Comparison of ENCODE assay signal across 9 cellular contexts in the genomic region with DNA sequence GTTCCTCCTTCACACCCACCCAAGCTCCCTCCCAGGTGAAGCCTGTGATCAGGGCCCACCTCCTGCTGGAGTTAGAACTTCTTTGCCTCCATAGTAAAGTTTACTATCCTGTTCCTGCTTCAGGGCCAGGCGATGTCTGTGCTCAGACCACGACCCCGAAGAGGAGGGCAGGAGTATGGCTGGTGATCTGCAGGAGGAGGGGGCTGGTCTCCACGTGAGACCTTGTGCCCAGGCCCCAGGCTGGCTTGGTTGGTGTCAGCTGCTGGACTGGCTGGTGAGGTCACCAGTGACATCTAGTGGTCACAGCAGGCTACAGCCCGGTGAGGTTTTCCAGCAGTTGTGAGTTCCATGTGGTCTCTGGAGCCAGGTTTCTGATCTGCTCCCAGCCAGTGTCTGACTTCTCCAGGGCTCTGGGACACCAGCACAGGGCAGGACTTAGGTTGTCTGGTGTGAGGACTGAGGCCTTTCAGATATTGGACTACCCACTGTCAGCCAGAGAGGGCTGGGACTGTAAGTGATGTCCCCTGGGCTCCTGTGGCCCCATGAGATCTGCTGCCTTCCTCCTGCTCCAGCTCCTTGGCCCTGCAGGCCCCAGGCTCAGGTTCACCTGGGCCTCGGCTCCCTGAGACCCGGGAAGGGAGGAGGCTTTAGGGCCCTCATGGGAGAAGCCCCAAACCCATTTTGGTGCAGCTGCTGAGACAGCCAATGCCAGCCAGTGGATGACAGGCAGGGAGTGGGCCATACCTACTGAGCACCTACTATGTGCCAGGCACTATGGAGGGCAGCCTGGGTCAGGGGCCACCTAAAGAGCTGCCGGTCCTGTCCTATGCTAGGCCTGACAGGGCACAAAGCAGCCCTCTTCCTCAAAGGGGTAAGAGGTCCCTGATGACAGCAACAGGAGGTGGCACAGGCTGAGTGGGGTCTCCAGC. TPM values are rescaled to one million over a fixed set of nuclear protein-coding genes. Genes with fewer than 3 reads are reported as not detected.
DNase-seq lines count a peak whose midpoint lies in the region; ATAC-seq and TF ChIP-seq lines count a peak whose summit lies in the region.
"Had no signal": no experiment of that assay in that cellular context is flagged by ENCODE, and none has a peak within 500 bp of the region (broad histone marks: within the 10 kb centered on the region; RNA-seq: fewer than 3 reads in every experiment).

No MANE protein-coding gene starts in this region.

- H2AK5ac ChIP-seq in H9 (ENCODE audit: insufficient read length, low read length) = no peak overlapping the region

- POLR2A ChIA-PET in Caco-2 (lab: Charles Lee) = no interaction called here

- no peak overlapping the region for H3K4me3 ChIP-seq in Caco-2 (ENCODE audit: low read depth, low read length)

- no peak overlapping the region for H2BK15ac ChIP-seq in H9 (ENCODE audit: low read depth, low read length)

- no peak overlapping the region for H3K4me2 ChIP-seq in H9 (ENCODE audit: insufficient read depth, insufficient read length, low read length)

- H3K36me3 Mint-ChIP-seq in Caco-2 (ENCODE audit: insufficient read depth, unreplicated experiment) (no peaks in the 10 kb centered on the region), H9 (ENCODE audit: insufficient read depth in 1 of 3, low read depth in 3 of 3) (no peaks in the 10 kb centered on the region)

- H4K5ac ChIP-seq in H9 (ENCODE audit: insufficient read length, low read depth, low read length) = no peak overlapping the region

- H3K14ac ChIP-seq in H9 (ENCODE audit: insufficient read depth, low read length) = no peak overlapping the region

- TF ChIP-seq CTCF in Caco-2 (IDR thresholded peaks at IDR 0.05; ENCODE audit: insufficient read depth in 1 of 2, low read depth in 1 of 2, low read length in 1 of 2, severe bottlenecking in 1 of 2, unreplicated experiment in 1 of 2) (peak; percentile 70 to 81), H9 (conservative IDR thresholded peaks at IDR 0.05) (peak; percentile 89)

- H2BK20ac ChIP-seq in H9 (ENCODE audit: low read depth, low read length, poor library complexity, severe bottlenecking) = no peak overlapping the region

- no peak overlapping the region for H2BK5ac ChIP-seq in H9 (ENCODE audit: insufficient read length, low read length)

- WGBS in H9 (ENCODE audit: extremely low coverage, insufficient read length, low lambda C conversion rate) = no CpG with 5 or more reads among the region's 8 CpGs

- H3K27ac Mint-ChIP-seq in Caco-2 (ENCODE audit: unreplicated experiment) (no peak overlapping the region), H9 (no peak overlapping the region)

- no peak overlapping the region for H3K18ac ChIP-seq in H9 (ENCODE audit: insufficient read length, low read depth, low read length)

- H4K8ac ChIP-seq in H9 (replicated peaks; ENCODE audit: insufficient read length, low read depth, low read length) = no peak overlapping the region

- H3K4me1 ChIP-seq in Caco-2 (no peaks in the 10 kb centered on the region), H9 (ENCODE audit: insufficient read depth, low read length) (no peaks in the 10 kb centered on the region)

- intact Hi-C loops in Caco-2 (cut with micrococcal nuclease; ENCODE audit: unreplicated experiment) = loop anchor here (1.0 kb wide), 3 partner anchors 18 to 77 kb away; no protein-coding TSS in a partner anchor

- peak; percentile 98 for ATAC-seq in left lobe of liver

- CTCF ChIA-PET in Caco-2 (lab: Charles Lee) = interaction anchor here (0.7 to 4.5 kb wide), 7 partner anchors 10 to 1311 kb away, joined by 3 to 55 read pairs (median 4); no protein-coding TSS in a partner anchor

- no TSS peak for BruUV-seq in Caco-2 (replicated peaks; lab: Mats Ljungman, UMichigan)

- H3K9ac ChIP-seq in H9 (ENCODE audit: extremely low read depth, insufficient read length, low read length) = no peak overlapping the region

- DNase-seq in Caco-2 (peak; percentile 68 to 70), H9 (peak; percentile 93), NCI-H2196 treated with DMSO at 0.1 percent for 48 hours (lab: John Stamatoyannopoulos, UW; ENCODE audit: unreplicated experiment) (peak; percentile 68), cerebellum (ENCODE audit: low spot score) (peak; percentile 83), left lobe of liver (ENCODE audit: low spot score) (peak; percentile 71), NCI-H1048 (lab: John Stamatoyannopoulos, UW) (no peak)
- peak; percentile 62 for DNase-seq in activated CD4-positive, CD25-positive, alpha-beta regulatory T cell treated with anti-CD3 and anti-CD28 coated beads, Interleukin-2, amount 50 U/mL, for 72 hours
- peak; percentile 39 to 46 for DNase-seq in stimulated activated CD4-positive, alpha-beta T cell treated with anti-CD3 and anti-CD28 coated beads, Interleukin-4, amount 100 ng/mL, for 48 hours (ENCODE audit: low read depth in 2 of 2)

- no peak overlapping the region for H4K91ac ChIP-seq in H9 (ENCODE audit: insufficient read length, low read depth, low read length)

- no peak overlapping the region for H3T11ph ChIP-seq in H9 (ENCODE audit: low read length)

- no peak overlapping the region for H2BK120ac ChIP-seq in H9 (ENCODE audit: low read depth, low read length, poor library complexity, severe bottlenecking)

- no peak overlapping the region for H3K27ac ChIP-seq in H9 (ENCODE audit: insufficient read length, low read depth, low read length)

- H3K79me2 ChIP-seq in H9 (ENCODE audit: insufficient read depth, low read length) = no peaks in the 10 kb centered on the region

- H3K23ac ChIP-seq in H9 (ENCODE audit: insufficient read length, low read depth, low read length) = no peak overlapping the region

- H3K9me3 ChIP-seq in Caco-2 = no peaks in the 10 kb centered on the region
- H3K9me3 ChIP-seq in H9 (ENCODE audit: control insufficient read depth, low read depth, low read length) = no peaks in the 10 kb centered on the region

- H2AFZ ChIP-seq in H9 (ENCODE audit: low read length) = no peak overlapping the region

- no peaks in the 10 kb centered on the region for H3K79me1 ChIP-seq in H9 (ENCODE audit: insufficient read depth, low read depth, low read length, poor library complexity, severe bottlenecking)

- no peak overlapping the region for H2BK12ac ChIP-seq in H9 (ENCODE audit: insufficient read length, low read depth, low read length)

- no peaks in the 10 kb centered on the region for H3K36me3 ChIP-seq in Caco-2 (ENCODE audit: control insufficient read depth, insufficient read depth, low read length)

- H3K9me3 Mint-ChIP-seq in Caco-2 (ENCODE audit: unreplicated experiment) (no peaks in the 10 kb centered on the region), H9 (no peaks in the 10 kb centered on the region)

- no peaks in the 10 kb centered on the region for H3K23me2 ChIP-seq in H9 (ENCODE audit: insufficient read length, low read depth, low read length, poor library complexity, severe bottlenecking)

- no peak overlapping the region for H3K56ac ChIP-seq in H9 (ENCODE audit: insufficient read length, low read depth, low read length)

- no peak overlapping the region for H3K4ac ChIP-seq in H9 (ENCODE audit: low read depth, low read length)

- H3K27me3 ChIP-seq in Caco-2 (replicated peaks; ENCODE audit: control insufficient read depth, insufficient read depth, low read length) = no peaks in the 10 kb centered on the region
- H3K27me3 ChIP-seq in H9 (ENCODE audit: insufficient read depth, low read length) = no peaks in the 10 kb centered on the region

- H3K4me3 Mint-ChIP-seq in Caco-2 (ENCODE audit: unreplicated experiment) (no peak overlapping the region), H9 (no peak overlapping the region)

- H3K4me1 Mint-ChIP-seq in Caco-2 (ENCODE audit: low read depth, unreplicated experiment) = no peaks in the 10 kb centered on the region
- no peaks in the 10 kb centered on the region for H3K4me1 Mint-ChIP-seq in H9

- peaks cover 8% of the 10 kb centered on the region for H3K27me3 Mint-ChIP-seq in Caco-2 (ENCODE audit: insufficient read depth, unreplicated experiment)
- H3K27me3 Mint-ChIP-seq in H9 (ENCODE audit: low read depth) = peaks cover 21% of the 10 kb centered on the region

- no peaks in the 10 kb centered on the region for H4K20me1 ChIP-seq in H9 (ENCODE audit: control insufficient read depth, insufficient read depth, insufficient read length)

RNA-seq across cellular contexts. Expression of a gene that starts 6.0 kb away (rescaled TPM):
- not detected in 2 replicates for total RNA-seq in Caco-2 (2022)
- total RNA-seq in H9 (2021) = not detected in 2 replicates
- total RNA-seq in cerebellum = not detected
- total RNA-seq in left lobe of liver = not detected
- total RNA-seq: activated CD8-positive, alpha-beta memory T cell treated with anti-CD3 and anti-CD28 coated beads for 36 hours had no signal

RNA-seq across cellular contexts. Expression of a gene that starts 35.8 kb away (rescaled TPM):
- not detected in 2 replicates for total RNA-seq in Caco-2 (2022)
- not detected in 2 replicates for total RNA-seq in H9 (2021)
- not detected for total RNA-seq in cerebellum
- total RNA-seq in left lobe of liver = not detected
- total RNA-seq: activated CD8-positive, alpha-beta memory T cell treated with anti-CD3 and anti-CD28 coated beads for 36 hours had no signal

RNA-seq across cellular contexts. Expression of a gene that starts 44.0 kb away (rescaled TPM):
- total RNA-seq in Caco-2 (2022) (not detected in 2 replicates), H9 (2021) (0.17 and 0.46 TPM in 2 replicates), cerebellum (11.5 TPM), left lobe of liver (not detected)
